Comparison of ENCODE assay signal across 8 cellular contexts in genomic region chr4:153127773-153128494, GRCh38.
DNase-seq lines count a peak whose midpoint lies in the region; ATAC-seq and TF ChIP-seq lines count a peak whose summit lies in the region.

No MANE protein-coding gene starts in this region.

- H3K9me3 ChIP-seq in trophoblast cell (ENCODE audit: insufficient read depth, low read depth, low read length): peaks cover 5% of the 10 kb centered on the region

- H3K36me3 ChIP-seq in H7 (replicated peaks; ENCODE audit: control insufficient read depth, insufficient read depth, low read length) (no peaks in the 10 kb centered on the region), trophoblast cell (ENCODE audit: control insufficient read depth in 1 of 2, insufficient read depth in 2 of 2, low read length in 2 of 2) (no peaks in the 10 kb centered on the region)

- H3K79me2 ChIP-seq in trophoblast cell (ENCODE audit: control insufficient read depth, insufficient read depth, low read length, poor library complexity): no peaks in the 10 kb centered on the region

- WGBS in trophoblast cell (ENCODE audit: extremely low coverage, insufficient coverage, insufficient read length): no CpG with 5 or more reads among the region's 18 CpGs

- H3K23ac ChIP-seq in trophoblast cell (ENCODE audit: low read length): no peak overlapping the region

- intact Hi-C loops in head of caudate nucleus (cut with DNase I): loop anchor here (1.0 to 5.0 kb wide), 2 partner anchors 45 to 281 kb away; no protein-coding TSS in a partner anchor

- H2BK120ac ChIP-seq in trophoblast cell (ENCODE audit: insufficient read depth, low read length, poor library complexity): no peak overlapping the region

- peak; percentile 98 for ATAC-seq in SK-N-SH treated with all-trans-retinoic acid at 6 μM for 48 hours

- no peak overlapping the region for H3K9ac ChIP-seq in trophoblast cell (ENCODE audit: low read length)

- no peak overlapping the region for H3K18ac ChIP-seq in trophoblast cell (ENCODE audit: low read length)

- no peak overlapping the region for H3K14ac ChIP-seq in trophoblast cell (ENCODE audit: low read length)

- peak overlapping the region; percentile 84 for H2AFZ ChIP-seq in trophoblast cell (ENCODE audit: insufficient read depth, low read length, poor library complexity)

- H3K4me1 Mint-ChIP-seq in type B pancreatic cell (ENCODE audit: unreplicated experiment): peaks cover 13% of the 10 kb centered on the region

- no peak overlapping the region for H2AK5ac ChIP-seq in trophoblast cell (ENCODE audit: low read length)

- H2BK12ac ChIP-seq in trophoblast cell (ENCODE audit: low read length): no peak overlapping the region

- H3K27me3 ChIP-seq in H7 (ENCODE audit: control insufficient read depth, insufficient read depth, low read length) (no peaks in the 10 kb centered on the region), trophoblast cell (ENCODE audit: insufficient read depth, low read length) (no peaks in the 10 kb centered on the region)

- H3K36me3 Mint-ChIP-seq in type B pancreatic cell: no peaks in the 10 kb centered on the region

- no peak overlapping the region for H4K12ac ChIP-seq in trophoblast cell (ENCODE audit: low read depth, low read length)

- TF ChIP-seq CTCF in type B pancreatic cell (conservative IDR thresholded peaks at IDR 0.05): peak; percentile 93

- no peak overlapping the region for H3K27ac ChIP-seq in trophoblast cell (ENCODE audit: low read depth, low read length)

- H3K4ac ChIP-seq in trophoblast cell (ENCODE audit: low read depth, low read length): no peak overlapping the region

- H3K4me3 ChIP-seq in H7 (ENCODE audit: insufficient read depth, low read depth, low read length) (no peak overlapping the region), trophoblast cell (ENCODE audit: low read depth, low read length) (no peak overlapping the region)

- peak overlapping the region; percentile 84 for H3K27ac Mint-ChIP-seq in type B pancreatic cell

- no peaks in the 10 kb centered on the region for H3K4me1 ChIP-seq in trophoblast cell (ENCODE audit: control insufficient read depth in 1 of 2, insufficient read depth in 2 of 2, low read length in 2 of 2)

- H3K4me3 Mint-ChIP-seq in type B pancreatic cell: peak overlapping the region; percentile 78

- no peak overlapping the region for H4K8ac ChIP-seq in trophoblast cell (ENCODE audit: low read depth, low read length)

- H3K27me3 Mint-ChIP-seq in type B pancreatic cell: no peaks in the 10 kb centered on the region

- no peak overlapping the region for H4K91ac ChIP-seq in trophoblast cell (ENCODE audit: low read depth, low read length)

- H2BK5ac ChIP-seq in trophoblast cell (ENCODE audit: low read depth, low read length, poor library complexity): no peak overlapping the region

- no peaks in the 10 kb centered on the region for H3K79me1 ChIP-seq in trophoblast cell (ENCODE audit: low read length)

- H3K9me3 Mint-ChIP-seq in type B pancreatic cell: no peaks in the 10 kb centered on the region

- DNase-seq in D341Med (ENCODE audit: low spot score) (peak; percentile 86), H7 (peak; percentile 71), NCI-H1092 (lab: John Stamatoyannopoulos, UW) (peak; percentile 89), head of caudate nucleus (peak; percentile 81 to 99 (median 94)), trophoblast cell (peak; percentile 84 to 97), type B pancreatic cell (ENCODE audit: extremely low spot score, unreplicated experiment) (peak; percentile 91)
- peak; percentile 82 for DNase-seq in activated naive CD4-positive, alpha-beta T cell treated with anti-CD3 and anti-CD28 coated beads, Interleukin-2, amount 50 U/mL, for 16 hours

- H3K4me2 ChIP-seq in trophoblast cell (ENCODE audit: low read length): peak overlapping the region; percentile 40

TF ChIP-seq in SK-N-SH treated with all-trans-retinoic acid at 6 μM for 48 hours, 23 proteins besides CTCF, POLR2A, EP300 and RAD21:
- no peak for TF ChIP-seq CSRNP3 (CRISPR knock-in tag; IDR thresholded peaks at IDR 0.05)
- TF ChIP-seq TOX (CRISPR knock-in tag; IDR thresholded peaks at IDR 0.05; ENCODE audit: borderline replicate concordance): no peak
- TF ChIP-seq ZFP30 (CRISPR knock-in tag; IDR thresholded peaks at IDR 0.05): no peak
- no peak for TF ChIP-seq GLIS3 (CRISPR knock-in tag; IDR thresholded peaks at IDR 0.05)
TF ChIP-seq in SK-N-SH treated with all-trans-retinoic acid at 6 μM for 48 hours: peak in this region for 0.
